31 cellular contexts compared by ENCODE assay signal in genomic region chr9:133547116-133547515, GRCh38. TPM values are rescaled to one million over a fixed set of nuclear protein-coding genes. Genes with fewer than 3 reads are reported as not detected.
"Had no signal": no experiment of that assay in that cellular context is flagged by ENCODE, and none has a peak within 500 bp of the region (broad histone marks: within the 10 kb centered on the region; RNA-seq: fewer than 3 reads in every experiment).

No MANE protein-coding gene starts in this region.

- H3K27me3 Mint-ChIP-seq: naive thymus-derived CD8-positive, alpha-beta T cell had no signal

- H3K27ac Mint-ChIP-seq: immature natural killer cell; naive thymus-derived CD8-positive, alpha-beta T cell; stimulated activated naive B cell treated with anti-CD40 and anti-IgM and Interleukin-4, amounts not matched to agents 10 μg/mL and 1 μg/mL and 100 μg/mL, for 72 hours had no signal

- H3K4me1 Mint-ChIP-seq: immature natural killer cell; naive thymus-derived CD8-positive, alpha-beta T cell had no signal

- H3K4me3 Mint-ChIP-seq: immature natural killer cell; naive thymus-derived CD8-positive, alpha-beta T cell; stimulated activated naive B cell treated with anti-CD40 and anti-IgM and Interleukin-4, amounts not matched to agents 10 μg/mL and 1 μg/mL and 100 μg/mL, for 72 hours had no signal

- ATAC-seq: left colon; left lung; lower lobe of right lung; naive thymus-derived CD8-positive, alpha-beta T cell; pancreas; stimulated activated naive B cell treated with anti-CD40 and anti-IgM and Interleukin-4, amounts not matched to agents 10 μg/mL and 1 μg/mL and 100 μg/mL, for 72 hours; stimulated activated naive CD8-positive, alpha-beta T cell treated with anti-CD3 and anti-CD28 coated beads, Interleukin-15, Interleukin-2, amounts not matched to agents 100 U/mL and 50 U/mL, for 24 hours had no signal

- H3K36me3 Mint-ChIP-seq: immature natural killer cell; naive thymus-derived CD8-positive, alpha-beta T cell had no signal

- DNase-seq: hypothalamus; immature natural killer cell; kidney; left colon; left lung; lower lobe of right lung; mammary epithelial cell; mesenchymal stem cell; naive thymus-derived CD8-positive, alpha-beta T cell; nucleus accumbens; pancreas; posterior cingulate gyrus; retina; stimulated activated CD4-positive, alpha-beta T cell treated with anti-CD3 and anti-CD28 coated beads, Interleukin-12 subunit alpha, Interleukin-12 subunit beta, amount 100 ng/mL, for 4 hours; stimulated activated CD4-positive, alpha-beta T cell treated with anti-CD3 and anti-CD28 coated beads, Interleukin-15, amount 100 ng/mL, for 24 hours; stimulated activated CD4-positive, alpha-beta T cell treated with anti-CD3 and anti-CD28 coated beads, Interleukin-2, amount 100 ng/mL, for 24 hours; stimulated activated CD4-positive, alpha-beta T cell treated with anti-CD3 and anti-CD28 coated beads, Interleukin-4, amount 100 ng/mL, for 1 hour; stimulated activated naive B cell treated with anti-CD40 and anti-IgM and Interleukin-4, amounts not matched to agents 10 μg/mL and 1 μg/mL and 100 μg/mL, for 72 hours; stimulated activated naive CD8-positive, alpha-beta T cell treated with anti-CD3 and anti-CD28 coated beads, Interleukin-15, Interleukin-2, amounts not matched to agents 100 U/mL and 50 U/mL, for 24 hours; stomach; testis; thyroid gland; transverse colon had no signal

- FAIRE-seq: islet of Langerhans, kidney, pancreas had no signal

- H3K9me3 Mint-ChIP-seq: immature natural killer cell; naive thymus-derived CD8-positive, alpha-beta T cell; stimulated activated naive B cell treated with anti-CD40 and anti-IgM and Interleukin-4, amounts not matched to agents 10 μg/mL and 1 μg/mL and 100 μg/mL, for 72 hours had no signal

RNA-seq across cellular contexts. Expression of gene MYMK, which starts 22.4 kb away (rescaled TPM):
- total RNA-seq: kidney; left colon; left lung; liver; lower lobe of right lung; mammary epithelial cell; mucosa of gallbladder; naive thymus-derived CD8-positive, alpha-beta T cell; osteoblast; pancreas; prostate gland; right cardiac atrium; sciatic nerve; stomach; testis; thyroid gland; transverse colon; upper lobe of left lung had no signal
